In genomic region chr6:140045116-140045515, GRCh38 we compare ENCODE assay signal across 16 cellular contexts.
DNase-seq lines count a peak whose midpoint lies in the region; ATAC-seq, FAIRE-seq and TF ChIP-seq lines count a peak whose summit lies in the region.
"Had no signal": no experiment of that assay in that cellular context is flagged by ENCODE, and none has a peak within 500 bp of the region (broad histone marks: within the 10 kb centered on the region; RNA-seq: fewer than 3 reads in every experiment).

No MANE protein-coding gene starts in this region.

- H2BK12ac ChIP-seq in mesenchymal stem cell (ENCODE audit: low read length in 2 of 2), result peak overlapping the region; percentile 95 to 96

- H3K4me1 ChIP-seq in A549 (peaks cover 30% of the 10 kb centered on the region), mesenchymal stem cell (ENCODE audit: control insufficient read depth, insufficient read depth, low read depth, low read length) (peaks cover 3% of the 10 kb centered on the region), left lung (peaks cover 0 to 13% of the 10 kb centered on the region in 2 donors)
- H3K4me1 ChIP-seq: HAP-1 had no signal

- peak overlapping the region in 1 of 2 experiments; percentile 99 for H3K14ac ChIP-seq in mesenchymal stem cell (ENCODE audit: low read length in 2 of 2)

- H3K27me3 ChIP-seq in mesenchymal stem cell (ENCODE audit: control insufficient read depth in 1 of 2, insufficient read depth in 1 of 2, low read length in 2 of 2) (no peaks in the 10 kb centered on the region), left lung (no peaks in the 10 kb centered on the region)
- H3K27me3 ChIP-seq: BE2C had no signal

- no peaks in the 10 kb centered on the region for H3K9me3 ChIP-seq in A549
- no peaks in the 10 kb centered on the region for H3K9me3 ChIP-seq in SK-N-MC (ENCODE audit: low read depth, low read length)
- no peaks in the 10 kb centered on the region for H3K9me3 ChIP-seq in mesenchymal stem cell (ENCODE audit: control insufficient read depth, low read length)
- H3K9me3 ChIP-seq in left lung, result no peaks in the 10 kb centered on the region
- H3K9me3 ChIP-seq: BE2C, HAP-1 had no signal

- peak overlapping the region; percentile 73 for H4K8ac ChIP-seq in mesenchymal stem cell (ENCODE audit: low read length)

- TF ChIP-seq CTCF in A549 (IDR thresholded peaks at IDR 0.05) (no peak), left lung (IDR thresholded peaks at IDR 0.05) (no peak)

- TF ChIP-seq POLR2A in A549 (IDR thresholded peaks at IDR 0.05; ENCODE audit: low read length), result no peak

- H2BK5ac ChIP-seq in mesenchymal stem cell (ENCODE audit: low read depth, low read length, poor library complexity, severe bottlenecking), result no peak overlapping the region

- H2BK15ac ChIP-seq in mesenchymal stem cell (ENCODE audit: low read depth, poor library complexity, severe bottlenecking), result peak overlapping the region; percentile 60

- peak overlapping the region in 1 of 2 experiments; percentile 87 for H3K23ac ChIP-seq in mesenchymal stem cell (ENCODE audit: low read length in 2 of 2)

- H2BK120ac ChIP-seq in mesenchymal stem cell (ENCODE audit: low read depth, low read length), result no peak overlapping the region

- 30% methylated on average over 1 of the region's 1 CpG for WGBS in A549 (ENCODE audit: missing lambda C conversion rate)
- 88% methylated on average over 1 of the region's 1 CpG for WGBS in mesenchymal stem cell

- no peak for ATAC-seq in A549
- no peak for ATAC-seq in left lung
- ATAC-seq: K562 had no signal

- POLR2A ChIA-PET in A549 (lab: Yijun Ruan, JAX), result interaction anchor here (3.3 kb wide), 1 partner anchor 670 kb away, joined by 23 read pairs; the partner anchor contains the start of gene CITED2

- CTCF ChIA-PET in A549 (lab: Yijun Ruan, JAX), result no interaction called here

- H3K9ac ChIP-seq in SK-N-MC (ENCODE audit: insufficient read length) (peak overlapping the region; percentile 74), mesenchymal stem cell (ENCODE audit: low read length) (no peak overlapping the region)

- no peak overlapping the region for H3K4me2 ChIP-seq in A549
- no peak overlapping the region for H3K4me2 ChIP-seq in mesenchymal stem cell (ENCODE audit: low read length, poor library complexity, severe bottlenecking)

- no peak for TF ChIP-seq EP300 in A549 (IDR thresholded peaks at IDR 0.05)

- DNase-seq in A549 (ENCODE audit: low read depth in 1 of 2, low spot score in 1 of 2) (no peak), HCEC 1CT (peak; percentile 71), SK-N-MC (ENCODE audit: low read depth, low spot score) (no peak), mesenchymal stem cell (no peak), left lung (no peak), dedifferentiated amniotic fluid mesenchymal stem cell (ENCODE audit: extremely low spot score) (no peak), frontal cortex (ENCODE audit: low spot score in 2 of 2) (no peak), NCI-H1930 (lab: John Stamatoyannopoulos, UW) (no peak)
- DNase-seq: BE2C; CD4-positive, alpha-beta memory T cell; DMS79; NCI-H1436 treated with DMSO at 0.1 percent for 48 hours; NCI-H2081; NCI-H748 treated with DMSO at 0.1 percent for 48 hours had no signal

- no peak for TF ChIP-seq RAD21 in A549 (conservative IDR thresholded peaks at IDR 0.05 in 1 of 2, IDR thresholded peaks at IDR 0.05 in 1 of 2)

- H4K91ac ChIP-seq in mesenchymal stem cell (ENCODE audit: low read length), result peak overlapping the region; percentile 86

- H2AK5ac ChIP-seq in mesenchymal stem cell (ENCODE audit: low read length, severe bottlenecking), result peak overlapping the region; percentile 15

- H3K36me3 ChIP-seq in SK-N-MC (ENCODE audit: insufficient read depth, low read length), result peaks cover under 1% of the 10 kb centered on the region; the same call in 1 of the 2 replicates
- H3K36me3 ChIP-seq in mesenchymal stem cell (ENCODE audit: control insufficient read depth in 1 of 2, insufficient read depth in 2 of 2, low read depth in 1 of 2, low read length in 2 of 2), result no peaks in the 10 kb centered on the region
- H3K36me3 ChIP-seq in left lung, result no peaks in the 10 kb centered on the region
- H3K36me3 ChIP-seq: BE2C, HAP-1 had no signal

- H2AFZ ChIP-seq in mesenchymal stem cell (ENCODE audit: low read depth, low read length), result no peak overlapping the region

- FAIRE-seq in A549 (lab: Jason Lieb, UNC), result no peak
- FAIRE-seq in frontal cortex (lab: Jason Lieb, UNC), result no peak
- FAIRE-seq: K562 had no signal

- peak overlapping the region; percentile 46 to 73 for H3K4ac ChIP-seq in mesenchymal stem cell (ENCODE audit: low read depth in 1 of 2, low read length in 2 of 2)

- intact Hi-C loops in left lung (cut with DNase I), result no loop called here

- no peaks in the 10 kb centered on the region for H3K79me1 ChIP-seq in mesenchymal stem cell (replicated peaks; ENCODE audit: low read length, poor library complexity, severe bottlenecking)

- peak overlapping the region; percentile 74 to 92 for H3K18ac ChIP-seq in mesenchymal stem cell (ENCODE audit: low read depth in 1 of 2, low read length in 2 of 2)

- H3K27ac ChIP-seq in A549 (peak overlapping the region; percentile 69 to 85; a peak in 4 of 6 replicates), SK-N-MC (peak overlapping the region; percentile 100), mesenchymal stem cell (ENCODE audit: low read length, poor library complexity, severe bottlenecking) (no peak overlapping the region), left lung (no peak overlapping the region)

- H3K4me3 ChIP-seq in A549, result no peak overlapping the region
- no peak overlapping the region for H3K4me3 ChIP-seq in SK-N-MC
- no peak overlapping the region for H3K4me3 ChIP-seq in mesenchymal stem cell (ENCODE audit: insufficient read depth in 1 of 2, low read depth in 1 of 2, low read length in 2 of 2)
- no peak overlapping the region for H3K4me3 ChIP-seq in left lung
- H3K4me3 ChIP-seq: HAP-1, K562 had no signal

TF ChIP-seq in A549, 52 proteins besides CTCF, POLR2A, EP300 and RAD21:
- TF ChIP-seq SMC3 (IDR thresholded peaks at IDR 0.05), result no peak
- TF ChIP-seq CBX8 (IDR thresholded peaks at IDR 0.05), result no peak
- no peak for TF ChIP-seq ESRRA (IDR thresholded peaks at IDR 0.05; ENCODE audit: borderline replicate concordance, low read length)
- TF ChIP-seq, protein P1, sequence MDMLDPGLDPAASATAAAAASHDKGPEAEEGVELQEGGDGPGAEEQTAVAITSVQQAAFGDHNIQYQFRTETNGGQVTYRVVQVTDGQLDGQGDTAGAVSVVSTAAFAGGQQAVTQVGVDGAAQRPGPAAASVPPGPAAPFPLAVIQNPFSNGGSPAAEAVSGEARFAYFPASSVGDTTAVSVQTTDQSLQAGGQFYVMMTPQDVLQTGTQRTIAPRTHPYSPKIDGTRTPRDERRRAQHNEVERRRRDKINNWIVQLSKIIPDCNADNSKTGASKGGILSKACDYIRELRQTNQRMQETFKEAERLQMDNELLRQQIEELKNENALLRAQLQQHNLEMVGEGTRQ (IDR thresholded peaks at IDR 0.05), result no peak
- TF ChIP-seq TFCP2L1 (CRISPR knock-in tag; IDR thresholded peaks at IDR 0.05), result no peak
- no peak for TF ChIP-seq KDM1A (IDR thresholded peaks at IDR 0.05; ENCODE audit: low read depth)
- no peak for TF ChIP-seq FOSB (CRISPR knock-in tag; IDR thresholded peaks at IDR 0.05)
- no peak for TF ChIP-seq HOXB13 (CRISPR knock-in tag; IDR thresholded peaks at IDR 0.05; ENCODE audit: low read depth)
- TF ChIP-seq HDAC2 (IDR thresholded peaks at IDR 0.05), result no peak
- TF ChIP-seq MAFK (IDR thresholded peaks at IDR 0.05; ENCODE audit: partially characterized antibody), result no peak
- no peak for TF ChIP-seq EHMT2 (IDR thresholded peaks at IDR 0.05; ENCODE audit: low read depth)
- no peak for TF ChIP-seq SREBF2 (IDR thresholded peaks at IDR 0.05)
- TF ChIP-seq MYC (IDR thresholded peaks at IDR 0.05; ENCODE audit: borderline replicate concordance, low read length), result no peak
- no peak for TF ChIP-seq JUNB (IDR thresholded peaks at IDR 0.05)

Comparison
In these comparisons a context has a peak if more than half of its experiments do, and no peak if none do; other contexts are left out.
1. H3K27ac ChIP-seq: peak in A549 (2 of 2) and SK-N-MC (single experiment); none in mesenchymal stem cell (single experiment) and left lung (0 of 2).